8 cellular contexts compared by ENCODE assay signal in genomic region chr10:29635711-29636144, GRCh38. TPM values are rescaled to one million over a fixed set of nuclear protein-coding genes. Genes with fewer than 3 reads are reported as not detected.
DNase-seq lines count a peak whose midpoint lies in the region; ATAC-seq, FAIRE-seq and TF ChIP-seq lines count a peak whose summit lies in the region.

No MANE protein-coding gene starts in this region.

- TF ChIP-seq CTCF in testis (IDR thresholded peaks at IDR 0.05), result no peak

- H3K27me3 ChIP-seq in testis, result no peaks in the 10 kb centered on the region
- H3K27me3 ChIP-seq in HAP-1 (ENCODE audit: low read depth), result no peaks in the 10 kb centered on the region

- 23 to 40% methylated on average over 4 of the region's 4 CpGs for WGBS in testis, 2 donors

- H3K4me3 Mint-ChIP-seq in activated naive CD8-positive, alpha-beta T cell treated with anti-CD3 and anti-CD28 coated beads, Interleukin-2, amount 10 ng/mL, durations not matched to agents 7 days and 5 days, result peak overlapping the region; percentile 15

- peak; percentile 78 for FAIRE-seq in GM18507 (lab: Jason Lieb, UNC)

- DNase-seq in GM18507 (ENCODE audit: extremely low spot score, insufficient read length, low read depth), result no peak
- DNase-seq in activated naive CD8-positive, alpha-beta T cell treated with anti-CD3 and anti-CD28 coated beads, Interleukin-2, amount 10 ng/mL, durations not matched to agents 7 days and 5 days, result no peak
- DNase-seq in islet precursor cell, result peak; percentile 93
- no peak for DNase-seq in testis
- no peak for DNase-seq in hepatic stellate cell (ENCODE audit: low spot score)
- DNase-seq in HAP-1 (ENCODE audit: low spot score in 2 of 2), result no peak
- no peak for DNase-seq in stimulated activated naive CD4-positive, alpha-beta T cell treated with Interleukin-2 at 50 U/mL for 16 hours (lab: John Stamatoyannopoulos, UW)

- in situ Hi-C loops in HAP-1 (cut with MboI; ENCODE audit: low sequenced_read_pairs), result no loop called here

- H3K9me3 ChIP-seq in testis (no peaks in the 10 kb centered on the region), HAP-1 (no peaks in the 10 kb centered on the region)

- intact Hi-C loops in testis (cut with DNase I; ENCODE audit: low total_unique reads), result no loop called here

- H3K36me3 ChIP-seq in testis (ENCODE audit: low read depth, missing control alignments), result no peaks in the 10 kb centered on the region
- no peaks in the 10 kb centered on the region for H3K36me3 ChIP-seq in HAP-1 (replicated peaks)

- H3K4me1 ChIP-seq in testis (peaks cover 14% of the 10 kb centered on the region), HAP-1 (peaks cover 16% of the 10 kb centered on the region)

- TF ChIP-seq POLR2A in testis (IDR thresholded peaks at IDR 0.05), result no peak

- H3K36me3 Mint-ChIP-seq in activated naive CD8-positive, alpha-beta T cell treated with anti-CD3 and anti-CD28 coated beads, Interleukin-2, amount 10 ng/mL, durations not matched to agents 7 days and 5 days, result peaks cover 7% of the 10 kb centered on the region

- no peaks in the 10 kb centered on the region for H3K27me3 Mint-ChIP-seq in activated naive CD8-positive, alpha-beta T cell treated with anti-CD3 and anti-CD28 coated beads, Interleukin-2, amount 10 ng/mL, durations not matched to agents 7 days and 5 days

- no peaks in the 10 kb centered on the region for H3K9me3 Mint-ChIP-seq in activated naive CD8-positive, alpha-beta T cell treated with anti-CD3 and anti-CD28 coated beads, Interleukin-2, amount 10 ng/mL, durations not matched to agents 7 days and 5 days

- no peak overlapping the region for H3K4me3 ChIP-seq in testis
- no peak overlapping the region for H3K4me3 ChIP-seq in HAP-1

- H3K27ac Mint-ChIP-seq in activated naive CD8-positive, alpha-beta T cell treated with anti-CD3 and anti-CD28 coated beads, Interleukin-2, amount 10 ng/mL, durations not matched to agents 7 days and 5 days, result no peak overlapping the region

- ATAC-seq in HG03064 (IDR thresholded peaks at IDR 0.05; ENCODE audit: low read depth, unreplicated experiment), result peak; percentile 80
- ATAC-seq in activated naive CD8-positive, alpha-beta T cell treated with anti-CD3 and anti-CD28 coated beads, Interleukin-2, amount 10 ng/mL, durations not matched to agents 7 days and 5 days (ENCODE audit: low read depth), result peak; percentile 55

- POLR2A ChIA-PET in activated naive CD8-positive, alpha-beta T cell treated with anti-CD3 and anti-CD28 coated beads, Interleukin-2, amount 10 ng/mL, durations not matched to agents 7 days and 5 days (lab: Charles Lee), result interaction anchor here (0.7 kb wide), 1 partner anchor 13 kb away, joined by 3 read pairs; no protein-coding TSS in a partner anchor

- H3K4me1 Mint-ChIP-seq in activated naive CD8-positive, alpha-beta T cell treated with anti-CD3 and anti-CD28 coated beads, Interleukin-2, amount 10 ng/mL, durations not matched to agents 7 days and 5 days, result peaks cover 22% of the 10 kb centered on the region

- H3K27ac ChIP-seq in testis, result peak overlapping the region; percentile 78 to 85

RNA-seq across cellular contexts. Expression of gene SVIL, which starts 1.0 kb away (rescaled TPM):
- total RNA-seq in activated naive CD8-positive, alpha-beta T cell treated with anti-CD3 and anti-CD28 coated beads, Interleukin-2, amount 10 ng/mL, durations not matched to agents 7 days and 5 days, result 10 to 100 TPM in 1 of 2 experiments, 1 to 10 TPM in 1; 8.3 to 10.3 TPM
- 10 to 100 TPM; 63.1 to 67.6 TPM for total RNA-seq in testis
- 44.7 TPM for polyA plus RNA-seq in testis (ENCODE audit: insufficient read depth, low read depth, low replicate concordance)

Comparison
In these comparisons a context has a peak if more than half of its experiments do, and no peak if none do; other contexts are left out.
1. RNA of gene SVIL, which starts 1.0 kb away (total RNA-seq): 63.1 to 67.6 TPM in testis; 8.3 to 10.3 TPM in activated naive CD8-positive, alpha-beta T cell treated with anti-CD3 and anti-CD28 coated beads, Interleukin-2, amount 10 ng/mL, durations not matched to agents 7 days and 5 days; every median in the first group is over 4 times any median in the second.